ENCODE assay signal across 23 cellular contexts in the genomic region with DNA sequence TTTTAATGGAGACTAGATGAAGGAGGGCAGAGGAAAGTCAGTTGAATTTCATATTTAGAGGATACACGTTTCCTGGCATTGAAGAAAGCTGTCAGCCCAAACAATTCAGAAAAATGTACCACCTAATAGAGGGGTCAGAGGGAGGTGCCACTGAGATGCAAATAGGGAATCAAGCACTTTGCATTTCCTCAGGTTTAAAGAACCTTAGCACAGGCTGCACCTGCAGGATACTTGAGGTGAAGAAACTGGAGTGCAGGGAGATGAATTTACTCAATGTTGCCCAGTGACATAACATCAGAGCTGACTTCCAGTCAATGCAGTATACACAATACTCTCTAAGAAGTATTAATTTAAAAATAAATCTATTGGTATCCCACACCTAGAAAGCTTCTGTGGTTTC.
"Had no signal": no experiment of that assay in that cellular context is flagged by ENCODE, and none has a peak within 500 bp of the region (broad histone marks: within the 10 kb centered on the region; RNA-seq: fewer than 3 reads in every experiment).

No MANE protein-coding gene starts in this region.

- H3K4me1 Mint-ChIP-seq: activated CD4-positive, alpha-beta memory T cell treated with anti-CD3 and anti-CD28 coated beads, Interleukin-2, amount 10 ng/mL, durations not matched to agents 7 days and 5 days; activated CD8-positive, alpha-beta memory T cell treated with anti-CD3 and anti-CD28 coated beads, Interleukin-2, amount 10 ng/mL, durations not matched to agents 7 days and 5 days; activated naive CD4-positive, alpha-beta T cell treated with anti-CD3 and anti-CD28 coated beads, Interleukin-2, amount 50 U/mL, for 24 hours; brain; nephron progenitor cell had no signal

- H3K36me3 Mint-ChIP-seq: activated CD8-positive, alpha-beta memory T cell treated with anti-CD3 and anti-CD28 coated beads, Interleukin-2, amount 10 ng/mL, durations not matched to agents 7 days and 5 days; activated naive CD4-positive, alpha-beta T cell treated with anti-CD3 and anti-CD28 coated beads, Interleukin-2, amount 50 U/mL, for 24 hours; brain; type B pancreatic cell had no signal

- H3K9me3 Mint-ChIP-seq: activated CD4-positive, alpha-beta memory T cell treated with anti-CD3 and anti-CD28 coated beads, Interleukin-2, amount 10 ng/mL, durations not matched to agents 7 days and 5 days; activated naive CD4-positive, alpha-beta T cell treated with anti-CD3 and anti-CD28 coated beads, Interleukin-2, amount 50 U/mL, for 24 hours; activated T-helper 1 cell treated with anti-CD3 and anti-CD28 coated beads, Interleukin-12 subunit alpha, Interleukin-12 subunit beta, Interleukin-2, Interleukin-4 antibody, amounts not matched to agents 30 ng/mL and 10 ng/mL and 1 ng/mL, durations not matched to agents 14 hours and 24 hours and 36 hours; type B pancreatic cell had no signal

- DNase-seq: activated CD4-positive, alpha-beta memory T cell treated with anti-CD3 and anti-CD28 coated beads, Interleukin-2, amount 10 ng/mL, durations not matched to agents 7 days and 5 days; activated CD4-positive, alpha-beta T cell treated with anti-CD3 and anti-CD28 coated beads for 4 hours; activated CD8-positive, alpha-beta memory T cell treated with anti-CD3 and anti-CD28 coated beads, Interleukin-2, amount 10 ng/mL, durations not matched to agents 7 days and 5 days; activated gamma-delta T cell; activated T-cell treated with anti-CD3 and anti-CD28 coated beads for 4 hours; aorta; effector CD4-positive, alpha-beta T cell; foreskin melanocyte; mesendoderm; mucosa of descending colon; nephron progenitor cell; pancreas; psoas muscle; spleen; stimulated activated CD4-positive, alpha-beta T cell treated with anti-CD3 and anti-CD28 coated beads, Interleukin-4, amount 100 ng/mL, for 1 hour; stimulated activated naive CD4-positive, alpha-beta T cell had no signal

- H3K4me3 ChIP-seq: mucosa of descending colon, pancreas, psoas muscle, right atrium auricular region, spleen, thoracic aorta had no signal

- H3K27ac Mint-ChIP-seq: activated CD4-positive, alpha-beta memory T cell treated with anti-CD3 and anti-CD28 coated beads, Interleukin-2, amount 10 ng/mL, durations not matched to agents 7 days and 5 days; activated CD8-positive, alpha-beta memory T cell treated with anti-CD3 and anti-CD28 coated beads, Interleukin-2, amount 10 ng/mL, durations not matched to agents 7 days and 5 days; activated naive CD4-positive, alpha-beta T cell treated with anti-CD3 and anti-CD28 coated beads, Interleukin-2, amount 50 U/mL, for 24 hours; brain; nephron progenitor cell; type B pancreatic cell had no signal

- H3K4me1 ChIP-seq: pancreas, psoas muscle, right atrium auricular region, spleen had no signal

- H3K36me3 ChIP-seq: pancreas, right atrium auricular region, spleen, thoracic aorta had no signal

- ATAC-seq: activated CD8-positive, alpha-beta memory T cell treated with anti-CD3 and anti-CD28 coated beads, Interleukin-2, amount 10 ng/mL, durations not matched to agents 7 days and 5 days; esophagus mucosa; mucosa of descending colon; pancreas; psoas muscle had no signal

- H3K4me3 Mint-ChIP-seq: activated CD4-positive, alpha-beta memory T cell treated with anti-CD3 and anti-CD28 coated beads, Interleukin-2, amount 10 ng/mL, durations not matched to agents 7 days and 5 days; activated CD8-positive, alpha-beta memory T cell treated with anti-CD3 and anti-CD28 coated beads, Interleukin-2, amount 10 ng/mL, durations not matched to agents 7 days and 5 days; activated naive CD4-positive, alpha-beta T cell treated with anti-CD3 and anti-CD28 coated beads, Interleukin-2, amount 50 U/mL, for 24 hours; activated T-helper 1 cell treated with anti-CD3 and anti-CD28 coated beads, Interleukin-12 subunit alpha, Interleukin-12 subunit beta, Interleukin-2, Interleukin-4 antibody, amounts not matched to agents 30 ng/mL and 10 ng/mL and 1 ng/mL, durations not matched to agents 14 hours and 24 hours and 36 hours; brain; nephron progenitor cell; type B pancreatic cell had no signal

- H3K27ac ChIP-seq: pancreas, psoas muscle, right atrium auricular region, spleen, thoracic aorta had no signal

- H3K9me3 ChIP-seq: mucosa of descending colon, pancreas, psoas muscle, right atrium auricular region, spleen, thoracic aorta had no signal
